In the genomic region with DNA sequence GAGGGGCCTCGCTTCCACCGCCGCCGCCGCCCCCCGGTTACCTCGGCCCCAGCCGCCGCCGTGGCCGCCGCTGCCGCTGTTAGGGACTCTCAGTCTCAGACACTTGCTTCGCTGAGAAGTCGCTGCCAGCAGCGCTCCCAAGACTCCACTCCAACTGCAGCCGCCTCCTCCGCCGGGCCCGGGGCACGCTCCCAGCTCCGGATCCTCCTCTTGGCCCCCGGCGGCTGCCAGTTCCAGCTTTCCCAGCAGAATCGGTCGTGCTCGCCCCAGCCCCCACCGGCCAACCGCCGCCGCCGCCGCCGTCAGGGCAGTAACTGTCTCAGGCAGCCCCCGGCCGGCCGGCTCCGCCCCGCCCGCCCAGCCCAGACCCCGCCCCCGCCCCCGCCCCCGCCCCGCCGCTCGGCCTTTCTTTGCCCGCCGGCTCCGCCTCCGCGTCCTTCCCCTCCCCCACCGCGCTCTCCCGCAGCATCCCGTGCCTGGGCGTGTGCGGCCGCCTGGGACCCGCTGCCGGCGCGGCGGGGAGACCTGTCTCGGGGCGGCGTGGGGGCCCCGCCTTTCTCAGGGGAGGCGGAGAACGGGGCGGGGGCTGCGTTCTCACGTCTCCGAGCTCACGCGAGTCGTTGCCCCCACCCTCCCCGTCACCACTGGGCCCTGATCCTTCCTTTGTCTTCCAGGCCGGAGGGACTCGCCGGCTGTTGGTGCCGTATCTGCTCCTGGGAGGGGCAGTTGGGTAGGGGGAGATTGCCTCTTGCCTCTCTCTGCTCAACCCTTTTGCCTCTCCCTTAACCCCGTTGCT, we compare ENCODE assay signal across 8 cellular contexts. TPM values are rescaled to one million over a fixed set of nuclear protein-coding genes. Genes with fewer than 3 reads are reported as not detected.
DNase-seq lines count a peak whose midpoint lies in the region; ATAC-seq and TF ChIP-seq lines count a peak whose summit lies in the region.

A gene with protein sequence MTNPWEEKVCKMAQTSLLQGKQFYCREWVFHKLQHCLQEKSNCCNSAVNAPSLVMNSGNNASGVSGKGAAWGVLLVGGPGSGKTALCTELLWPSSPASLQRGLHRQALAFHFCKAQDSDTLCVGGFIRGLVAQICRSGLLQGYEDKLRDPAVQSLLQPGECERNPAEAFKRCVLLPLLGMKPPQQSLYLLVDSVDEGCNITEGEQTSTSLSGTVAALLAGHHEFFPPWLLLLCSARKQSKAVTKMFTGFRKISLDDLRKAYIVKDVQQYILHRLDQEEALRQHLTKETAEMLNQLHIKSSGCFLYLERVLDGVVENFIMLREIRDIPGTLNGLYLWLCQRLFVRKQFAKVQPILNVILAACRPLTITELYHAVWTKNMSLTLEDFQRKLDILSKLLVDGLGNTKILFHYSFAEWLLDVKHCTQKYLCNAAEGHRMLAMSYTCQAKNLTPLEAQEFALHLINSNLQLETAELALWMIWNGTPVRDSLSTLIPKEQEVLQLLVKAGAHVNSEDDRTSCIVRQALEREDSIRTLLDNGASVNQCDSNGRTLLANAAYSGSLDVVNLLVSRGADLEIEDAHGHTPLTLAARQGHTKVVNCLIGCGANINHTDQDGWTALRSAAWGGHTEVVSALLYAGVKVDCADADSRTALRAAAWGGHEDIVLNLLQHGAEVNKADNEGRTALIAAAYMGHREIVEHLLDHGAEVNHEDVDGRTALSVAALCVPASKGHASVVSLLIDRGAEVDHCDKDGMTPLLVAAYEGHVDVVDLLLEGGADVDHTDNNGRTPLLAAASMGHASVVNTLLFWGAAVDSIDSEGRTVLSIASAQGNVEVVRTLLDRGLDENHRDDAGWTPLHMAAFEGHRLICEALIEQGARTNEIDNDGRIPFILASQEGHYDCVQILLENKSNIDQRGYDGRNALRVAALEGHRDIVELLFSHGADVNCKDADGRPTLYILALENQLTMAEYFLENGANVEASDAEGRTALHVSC (N-terminal part only) (minus strand): TSS at position 316 of the 796 bp plus-strand sequence. CDS start 2,221 bp downstream, outside the sequence.

- H3F3A ChIP-seq in MM.1S (ENCODE audit: insufficient read depth, low read length), result peaks cover 14% of the 10 kb centered on the region; the same call in 1 of the 2 replicates

- peaks cover 11% of the 10 kb centered on the region; the same call in 1 of the 2 replicates for H3K4me1 ChIP-seq in MM.1S (ENCODE audit: low read length)
- peaks cover 27% of the 10 kb centered on the region for H3K4me1 ChIP-seq in SJSA1 (replicated peaks)
- peaks cover 19 to 29% of the 10 kb centered on the region in 2 donors for H3K4me1 ChIP-seq in thoracic aorta (ENCODE audit: control insufficient read depth in 1 of 2, low read depth in 2 of 2)

- H3K27me3 ChIP-seq in MM.1S (replicated peaks; ENCODE audit: insufficient read depth, low read length) (no peaks in the 10 kb centered on the region), SJSA1 (replicated peaks) (no peaks in the 10 kb centered on the region), thoracic aorta (replicated peaks; ENCODE audit: insufficient read depth) (no peaks in the 10 kb centered on the region)

- H3K4me2 ChIP-seq in MM.1S (ENCODE audit: low read depth, low read length), result peak within 1 kb of the TSS; percentile 95

- peaks cover 4% of the 10 kb centered on the region for H3K4me1 Mint-ChIP-seq in activated naive CD8-positive, alpha-beta T cell (ENCODE audit: low read depth)

- H3K9ac ChIP-seq in MM.1S (ENCODE audit: low read length), result peak within 1 kb of the TSS; percentile 74

- H3K4me3 ChIP-seq in MM.1S (ENCODE audit: low read length), result peak within 1 kb of the TSS; percentile 84
- H3K4me3 ChIP-seq in SJSA1, result peak within 1 kb of the TSS; percentile 89
- H3K4me3 ChIP-seq in thoracic aorta, result peak within 1 kb of the TSS; percentile 85

- no peaks in the 10 kb centered on the region for H3K9me2 ChIP-seq in MM.1S (replicated peaks; ENCODE audit: insufficient read depth, low read length)

- H3K27ac ChIP-seq in MM.1S (ENCODE audit: low read length), result peak within 1 kb of the TSS; percentile 69
- H3K27ac ChIP-seq in SJSA1, result peak within 1 kb of the TSS; percentile 97
- H3K27ac ChIP-seq in thoracic aorta, result peak within 1 kb of the TSS; percentile 96 to 97

- H3K27me3 Mint-ChIP-seq in activated naive CD8-positive, alpha-beta T cell, result no peaks in the 10 kb centered on the region

- peaks cover 26% of the 10 kb centered on the region for H3K79me2 ChIP-seq in MM.1S (ENCODE audit: low read length)

- H2AFZ ChIP-seq in MM.1S (ENCODE audit: low read length), result peak within 1 kb of the TSS; percentile 94

- no peaks in the 10 kb centered on the region for H3K36me3 Mint-ChIP-seq in activated naive CD8-positive, alpha-beta T cell

- H3K36me3 ChIP-seq in MM.1S (replicated peaks; ENCODE audit: insufficient read depth, low read length), result no peaks in the 10 kb centered on the region
- H3K36me3 ChIP-seq in SJSA1, result peaks cover 28% of the 10 kb centered on the region
- no peaks in the 10 kb centered on the region for H3K36me3 ChIP-seq in thoracic aorta

- peak within 1 kb of the TSS; percentile 89 for H3K4me3 Mint-ChIP-seq in activated naive CD8-positive, alpha-beta T cell

- no peaks in the 10 kb centered on the region for H4K20me1 ChIP-seq in MM.1S (ENCODE audit: insufficient read depth, low read length)

- DNase-seq in GDM1 (lab: John Stamatoyannopoulos, UW) (peak; percentile 70), HCEC 1CT (peak; percentile 78), MM.1S (peak; percentile 86), SJSA1 (ENCODE audit: low read depth in 1 of 2, low spot score in 2 of 2) (peak; percentile 93 to 94), glomerular visceral epithelial cell (ENCODE audit: extremely low spot score) (peak; percentile 94), occipital lobe (lab: John Stamatoyannopoulos, UW) (peak; percentile 93), thoracic aorta (ENCODE audit: low spot score) (peak; percentile 52)

- TF ChIP-seq CTCF in MM.1S (IDR thresholded peaks at IDR 0.05; ENCODE audit: low read length) (no peak), thoracic aorta (IDR thresholded peaks at IDR 0.05) (no peak)

- H3K9me3 Mint-ChIP-seq in activated naive CD8-positive, alpha-beta T cell (ENCODE audit: low read depth), result no peaks in the 10 kb centered on the region

- peak; percentile 89 for ATAC-seq in thoracic aorta (ENCODE audit: insufficient number of reproducible peaks, low FRiP score, low read depth)

- no peaks in the 10 kb centered on the region for H3K9me3 ChIP-seq in MM.1S (replicated peaks; ENCODE audit: insufficient read depth, low read length)
- no peaks in the 10 kb centered on the region for H3K9me3 ChIP-seq in SJSA1 (replicated peaks)
- no peaks in the 10 kb centered on the region for H3K9me3 ChIP-seq in thoracic aorta

- H3K27ac Mint-ChIP-seq in activated naive CD8-positive, alpha-beta T cell, result peak within 1 kb of the TSS; percentile 58

RNA-seq across cellular contexts. Expression of the gene that starts here (rescaled TPM):
- 15.2 and 23.0 TPM in 2 replicates for total RNA-seq in SJSA1 (2014; rRNA removed; shearing (Covaris generic))
- total RNA-seq in occipital lobe, result 114 TPM
- 10 to 100 TPM; 21.1 to 23.9 TPM for total RNA-seq in thoracic aorta

Comparison
In these comparisons a context has a peak if more than half of its experiments do, and no peak if none do; other contexts are left out.
1. Peak in every context shown above with its lines: DNase-seq, ATAC-seq, H3K4me3 ChIP-seq and H3K27ac ChIP-seq.